Comparison of ENCODE assay signal across 11 cellular contexts in the genomic region with DNA sequence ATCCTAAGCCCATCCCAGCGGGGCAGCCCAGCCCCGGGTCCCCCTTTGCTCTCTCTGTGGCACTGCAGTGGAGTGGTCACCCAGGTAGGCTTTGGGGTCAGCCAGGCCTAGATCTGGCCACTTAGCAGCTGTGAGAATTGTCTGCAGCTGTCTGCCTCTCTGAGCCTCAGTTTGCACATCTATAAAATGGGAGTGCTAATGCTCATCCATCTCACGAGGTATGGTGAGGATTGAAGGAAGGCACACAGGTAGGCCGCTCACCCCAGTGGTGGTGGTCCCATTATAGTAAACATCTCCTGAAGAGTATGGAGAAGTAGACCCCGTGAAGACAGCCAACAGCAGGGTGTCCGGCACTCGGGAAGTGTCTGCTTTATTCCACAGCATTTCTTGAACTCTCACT. TPM values are rescaled to one million over a fixed set of nuclear protein-coding genes. Genes with fewer than 3 reads are reported as not detected.
"Had no signal": no experiment of that assay in that cellular context is flagged by ENCODE, and none has a peak within 500 bp of the region (broad histone marks: within the 10 kb centered on the region; RNA-seq: fewer than 3 reads in every experiment).

No MANE protein-coding gene starts in this region.

- H3K27ac ChIP-seq: GM23248, HL-60 had no signal

- H3K9ac ChIP-seq: GM23248 had no signal

- H3K4me3 Mint-ChIP-seq: HFFc6, IgD-negative memory B cell had no signal

- H3K9me3 ChIP-seq: HAP-1 had no signal

- ATAC-seq: HCT116 had no signal

- H3K9me3 Mint-ChIP-seq: HFFc6, IgD-negative memory B cell had no signal

- H3K27ac Mint-ChIP-seq: HFFc6, IgD-negative memory B cell had no signal

- H2AFZ ChIP-seq: GM23248 had no signal

- H3K36me3 Mint-ChIP-seq: IgD-negative memory B cell had no signal

- H3K4me1 Mint-ChIP-seq: IgD-negative memory B cell had no signal

- H3K4me1 ChIP-seq: HAP-1 had no signal

- DNase-seq: GM23248, GOT3, HFFc6, KG1 had no signal

- H3K4me3 ChIP-seq: GM23248, HAP-1 had no signal

- H3K36me3 ChIP-seq: HAP-1 had no signal

RNA-seq across cellular contexts. Expression of gene FOXN4, which starts 9.2 kb away (rescaled TPM):
- total RNA-seq: GM23248, H4, HFFc6, HT1080 had no signal
- polyA plus RNA-seq: GM23248, IgD-negative memory B cell had no signal

RNA-seq across cellular contexts. Expression of gene MYO1H, which starts 47.9 kb away (rescaled TPM):
- total RNA-seq: GM23248, H4, H7, HFFc6, HT1080 had no signal
- polyA plus RNA-seq: GM23248, IgD-negative memory B cell had no signal
